In genomic region chr3:126685493-126685892, GRCh38 we compare ENCODE assay signal across 1 cellular context.
TF ChIP-seq lines count a peak whose summit lies in the region.

No MANE protein-coding gene starts in this region.

TF ChIP-seq in SK-N-SH, 30 proteins besides CTCF, POLR2A, EP300 and RAD21:
- TF ChIP-seq RFX5 (IDR thresholded peaks at IDR 0.05; ENCODE audit: low read length) (no peak), JUND (IDR thresholded peaks at IDR 0.05) (no peak), MXI1 (IDR thresholded peaks at IDR 0.05; ENCODE audit: low read depth, low read length) (no peak), FOXM1 (IDR thresholded peaks at IDR 0.05; ENCODE audit: low read depth) (no peak), YY1 (IDR thresholded peaks at IDR 0.05; ENCODE audit: low read depth) (no peak), ELF1 (IDR thresholded peaks at IDR 0.05) (no peak), TCF12 (IDR thresholded peaks at IDR 0.05) (no peak), SIN3A (IDR thresholded peaks at IDR 0.05; ENCODE audit: borderline replicate concordance, low read depth, low read length) (no peak), FOXJ3 (CRISPR knock-in tag; IDR thresholded peaks at IDR 0.05) (no peak), SMC3 (IDR thresholded peaks at IDR 0.05; ENCODE audit: low read depth, low read length) (no peak), CHD2 (IDR thresholded peaks at IDR 0.05; ENCODE audit: low read length, partially characterized antibody) (no peak), TEAD4 (IDR thresholded peaks at IDR 0.05; ENCODE audit: borderline replicate concordance, insufficient read depth) (no peak), POLR2AphosphoS5 (IDR thresholded peaks at IDR 0.05; ENCODE audit: low read depth, low read length) (no peak), EZH2phosphoT487 (IDR thresholded peaks at IDR 0.05; ENCODE audit: borderline replicate concordance, low read depth) (no peak), USF1 (IDR thresholded peaks at IDR 0.05; ENCODE audit: borderline replicate concordance, low read depth) (no peak), REST (IDR thresholded peaks at IDR 0.05; ENCODE audit: low read depth, low read length) (no peak), RXRA (IDR thresholded peaks at IDR 0.05; ENCODE audit: borderline replicate concordance, low read depth) (no peak), NRF1 (IDR thresholded peaks at IDR 0.05; ENCODE audit: low read depth, low read length) (no peak), MAX (IDR thresholded peaks at IDR 0.05; ENCODE audit: low read depth) (no peak)
